Comparison of ENCODE assay signal across 8 cellular contexts in the genomic region with DNA sequence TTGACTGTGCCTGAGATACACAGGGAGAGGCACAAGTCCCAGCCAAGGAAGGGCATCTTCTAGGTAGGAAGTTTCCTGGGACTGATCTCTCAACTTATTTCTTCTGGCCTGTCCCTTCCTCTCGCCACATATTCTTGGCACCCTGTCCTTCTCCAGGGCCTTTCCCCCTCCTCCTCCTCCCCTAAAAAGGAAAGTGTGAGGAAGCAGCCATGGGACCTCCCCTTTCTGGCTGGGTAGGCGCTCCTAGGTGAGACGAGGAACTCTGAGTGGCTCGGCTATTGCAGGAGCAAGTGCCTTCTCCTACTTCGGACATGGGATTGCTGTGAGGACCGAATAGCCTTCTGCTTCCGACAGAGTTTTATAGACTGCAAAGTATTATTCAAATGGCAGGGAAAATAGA. TPM values are rescaled to one million over a fixed set of nuclear protein-coding genes. Genes with fewer than 3 reads are reported as not detected.
DNase-seq lines count a peak whose midpoint lies in the region; ATAC-seq lines count a peak whose summit lies in the region.

No MANE protein-coding gene starts in this region.

- DNase-seq in CD4-positive, alpha-beta memory T cell, result no peak
- DNase-seq in caudate nucleus (lab: John Stamatoyannopoulos, UW) (no peak), T-helper 1 cell (no peak), GF-D8 (lab: John Stamatoyannopoulos, UW) (no peak), NCI-H226 (no peak)
- DNase-seq in naive thymus-derived CD4-positive, alpha-beta T cell, result no peak

- no peak overlapping the region for H3K27ac ChIP-seq in CD4-positive, alpha-beta memory T cell (ENCODE audit: low read depth, low read length)
- peak overlapping the region; percentile 9 for H3K27ac ChIP-seq in caudate nucleus (ENCODE audit: low read depth, low read length)
- H3K27ac ChIP-seq in naive thymus-derived CD4-positive, alpha-beta T cell (ENCODE audit: low read depth, low read length), result no peak overlapping the region

- POLR2A ChIA-PET in CD4-positive, alpha-beta memory T cell (lab: Charles Lee; ENCODE audit: partially characterized antibody), result no interaction called here
- POLR2A ChIA-PET in naive thymus-derived CD4-positive, alpha-beta T cell (lab: Charles Lee), result no interaction called here

- no peaks in the 10 kb centered on the region for H3K9me3 ChIP-seq in CD4-positive, alpha-beta memory T cell (ENCODE audit: control insufficient read depth in 1 of 2, low read length in 2 of 2)
- H3K9me3 ChIP-seq in naive thymus-derived CD4-positive, alpha-beta T cell (ENCODE audit: control insufficient read depth in 2 of 3, low read length in 3 of 3), result no peaks in the 10 kb centered on the region

- peak overlapping the region in 4 of 7 donors; percentile 49 to 87 (median 62) for H3K27ac Mint-ChIP-seq in CD4-positive, alpha-beta memory T cell
- peak overlapping the region in 3 of 9 donors; percentile 29 to 88 (median 67) for H3K27ac Mint-ChIP-seq in naive thymus-derived CD4-positive, alpha-beta T cell

- no peaks in the 10 kb centered on the region for H3K36me3 Mint-ChIP-seq in CD4-positive, alpha-beta memory T cell
- H3K36me3 Mint-ChIP-seq in naive thymus-derived CD4-positive, alpha-beta T cell, result no peaks in the 10 kb centered on the region

- CTCF ChIA-PET in CD4-positive, alpha-beta memory T cell (lab: Charles Lee; ENCODE audit: partially characterized antibody), result interaction anchor here (1.0 to 2.6 kb wide), 22 partner anchors 10 to 742 kb away, joined by 3 to 31 read pairs (median 4); partner anchors contain the start of genes MTARC2 and RAB3GAP2
- CTCF ChIA-PET in naive thymus-derived CD4-positive, alpha-beta T cell (lab: Charles Lee), result interaction anchor here (1.1 to 2.5 kb wide), 17 partner anchors 9 to 541 kb away, joined by 3 to 11 read pairs (median 5); no protein-coding TSS in a partner anchor

- no peaks in the 10 kb centered on the region for H3K27me3 ChIP-seq in CD4-positive, alpha-beta memory T cell (ENCODE audit: insufficient read depth, low read length)
- no peaks in the 10 kb centered on the region for H3K27me3 ChIP-seq in naive thymus-derived CD4-positive, alpha-beta T cell (ENCODE audit: control insufficient read depth in 2 of 2, insufficient read depth in 2 of 2, low read length in 2 of 2)

- intact Hi-C loops in CD4-positive, alpha-beta memory T cell (cut with micrococcal nuclease), result loop anchor here (1.0 to 5.0 kb wide), 4 partner anchors 42 to 543 kb away; partner anchors contain the start of gene C1orf115
- intact Hi-C loops in naive thymus-derived CD4-positive, alpha-beta T cell (cut with micrococcal nuclease), result loop anchor here (1.0 to 10.0 kb wide), 11 partner anchors 42 to 895 kb away; partner anchors contain the start of gene C1orf115 (in 2 of the 2)

- peaks cover 0 to 2% of the 10 kb centered on the region in 2 donors for H3K27me3 Mint-ChIP-seq in CD4-positive, alpha-beta memory T cell
- peaks cover 0 to 5% (median 0%) of the 10 kb centered on the region in 5 donors for H3K27me3 Mint-ChIP-seq in naive thymus-derived CD4-positive, alpha-beta T cell

- ATAC-seq in HG02870 (IDR thresholded peaks at IDR 0.05; ENCODE audit: unreplicated experiment) (peak; percentile 19), HG03469 (IDR thresholded peaks at IDR 0.05; ENCODE audit: unreplicated experiment) (no peak)
- no peak for ATAC-seq in naive thymus-derived CD4-positive, alpha-beta T cell

- peak overlapping the region in 4 of 8 donors; percentile 72 to 79 (median 73) for H3K4me3 Mint-ChIP-seq in CD4-positive, alpha-beta memory T cell
- peak overlapping the region in 6 of 10 donors; percentile 57 to 72 (median 66) for H3K4me3 Mint-ChIP-seq in naive thymus-derived CD4-positive, alpha-beta T cell

- H3K4me1 Mint-ChIP-seq in CD4-positive, alpha-beta memory T cell, result peaks cover 8 to 18% (median 14%) of the 10 kb centered on the region in 4 donors
- peaks cover 8 to 23% (median 18%) of the 10 kb centered on the region in 7 donors for H3K4me1 Mint-ChIP-seq in naive thymus-derived CD4-positive, alpha-beta T cell

- H3K4me3 ChIP-seq in CD4-positive, alpha-beta memory T cell (ENCODE audit: low read length in 2 of 2), result peak overlapping the region in 1 of 2 donors; percentile 10
- peak overlapping the region; percentile 20 for H3K4me3 ChIP-seq in naive thymus-derived CD4-positive, alpha-beta T cell (ENCODE audit: low read length)

- H3K36me3 ChIP-seq in CD4-positive, alpha-beta memory T cell (ENCODE audit: insufficient read depth, low read length), result no peaks in the 10 kb centered on the region
- no peaks in the 10 kb centered on the region for H3K36me3 ChIP-seq in naive thymus-derived CD4-positive, alpha-beta T cell (ENCODE audit: control insufficient read depth in 2 of 3, insufficient read depth in 3 of 3, low read length in 3 of 3)

- peaks cover 13% of the 10 kb centered on the region for H3K4me1 ChIP-seq in CD4-positive, alpha-beta memory T cell (ENCODE audit: insufficient read depth, low read length)
- peaks cover 4 to 14% of the 10 kb centered on the region in 2 donors for H3K4me1 ChIP-seq in naive thymus-derived CD4-positive, alpha-beta T cell (ENCODE audit: control insufficient read depth in 2 of 2, insufficient read depth in 2 of 2, low read length in 2 of 2)

- H3K9me3 Mint-ChIP-seq in CD4-positive, alpha-beta memory T cell, result no peaks in the 10 kb centered on the region
- H3K9me3 Mint-ChIP-seq in naive thymus-derived CD4-positive, alpha-beta T cell, result peaks cover 0 to 4% (median 0%) of the 10 kb centered on the region in 11 donors

RNA-seq across cellular contexts. Expression of gene MTARC2, which starts 15.5 kb away (rescaled TPM):
- not detected for total RNA-seq in CD4-positive, alpha-beta memory T cell
- polyA plus RNA-seq in CD4-positive, alpha-beta memory T cell, result under 1 TPM in 1 of 2 donors, not detected in 1; 0.25 TPM
- total RNA-seq in naive thymus-derived CD4-positive, alpha-beta T cell, result 1 to 10 TPM in 1 of 5 experiments, not detected in 4; 1.1 TPM
- polyA plus RNA-seq in naive thymus-derived CD4-positive, alpha-beta T cell, result not detected

RNA-seq across cellular contexts. Expression of gene C1orf115, which starts 42.5 kb away (rescaled TPM):
- 1 to 10 TPM; 1.5 to 2.0 TPM for total RNA-seq in CD4-positive, alpha-beta memory T cell
- 1 to 10 TPM; 2.9 to 3.6 TPM for polyA plus RNA-seq in CD4-positive, alpha-beta memory T cell
- total RNA-seq in naive thymus-derived CD4-positive, alpha-beta T cell, result 1 to 10 TPM in 4 of 5 experiments, under 1 TPM in 1; 0.17 to 2.1 (median 1.5) TPM
- 1 to 10 TPM; 1.9 to 3.2 TPM for polyA plus RNA-seq in naive thymus-derived CD4-positive, alpha-beta T cell

RNA-seq across cellular contexts. Expression of gene MTARC1, which starts 54.1 kb away (rescaled TPM):
- total RNA-seq in CD4-positive, alpha-beta memory T cell, result not detected
- polyA plus RNA-seq in CD4-positive, alpha-beta memory T cell, result not detected
- total RNA-seq in naive thymus-derived CD4-positive, alpha-beta T cell, result 10 to 100 TPM in 1 of 5 experiments, 1 to 10 TPM in 1, not detected in 3; 1.1 to 14.5 TPM
- polyA plus RNA-seq in naive thymus-derived CD4-positive, alpha-beta T cell, result not detected
